Comparison of ENCODE assay signal across 38 cellular contexts in genomic region chr2:169230204-169230603, GRCh38.
"Had no signal": no experiment of that assay in that cellular context is flagged by ENCODE, and none has a peak within 500 bp of the region (broad histone marks: within the 10 kb centered on the region; RNA-seq: fewer than 3 reads in every experiment).

No MANE protein-coding gene starts in this region.

- DNase-seq: activated B cell treated with CpG ODN at 0.5 μM for 24 hours; activated CD4-positive, alpha-beta memory T cell treated with anti-CD3 and anti-CD28 coated beads for 36 hours; activated CD4-positive, alpha-beta T cell treated with anti-CD3 and anti-CD28 coated beads for 4 hours; activated CD4-positive, alpha-beta T cell treated with anti-CD3 and anti-CD28 coated beads, Interleukin-2, amount 10 ng/mL, durations not matched to agents 24 days and 14 days; activated CD4-positive, alpha-beta T cell treated with anti-CD3 and anti-CD28 coated beads, Interleukin-2, amount 50 U/mL, for 1 hour; activated CD4-positive, alpha-beta T cell treated with anti-CD3 and anti-CD28 coated beads, Interleukin-2, amount 50 U/mL, for 4 hours; activated CD4-positive, CD25-positive, alpha-beta regulatory T cell treated with anti-CD3 and anti-CD28 coated beads, Interleukin-2, amount 50 U/mL, for 72 hours; activated CD8-positive, alpha-beta memory T cell treated with anti-CD3 and anti-CD28 coated beads, Interleukin-2, amount 50 U/mL, for 4 hours; activated CD8-positive, alpha-beta T cell treated with anti-CD3 and anti-CD28 coated beads for 36 hours; activated effector memory CD4-positive, alpha-beta T cell treated with anti-CD3 and anti-CD28 coated beads, Interleukin-2, amount 50 U/mL, for 16 hours; activated gamma-delta T cell treated with Interleukin-2 at 50 U/mL for 16 hours; activated naive CD4-positive, alpha-beta T cell; activated naive CD4-positive, alpha-beta T cell treated with anti-CD3 and anti-CD28 coated beads for 36 hours; activated naive CD4-positive, alpha-beta T cell treated with anti-CD3 and anti-CD28 coated beads, Interleukin-2, amount 50 U/mL, for 16 hours; activated naive CD8-positive, alpha-beta T cell treated with anti-CD3 and anti-CD28 coated beads for 36 hours; activated T-cell treated with anti-CD3 and anti-CD28 coated beads for 4 hours; activated T-cell treated with anti-CD3 and anti-CD28 coated beads, Interleukin-2, amount 50 U/mL, for 1 hour; activated T-cell treated with anti-CD3 and anti-CD28 coated beads, Interleukin-2, amount 50 U/mL, for 4 hours; activated T-cell treated with anti-CD3 and anti-CD28 coated beads, Interleukin-2, amount 50 U/mL, for 72 hours; adrenal gland; amniotic stem cell; caudate nucleus; cerebellar nuclear complex; T-helper 1 cell; T-helper 2 cell; T-helper 9 cell had no signal

- ATAC-seq: activated CD8-positive, alpha-beta T cell treated with anti-CD3 and anti-CD28 coated beads for 36 hours; activated naive CD4-positive, alpha-beta T cell treated with anti-CD3 and anti-CD28 coated beads, Interleukin-2, amount 50 U/mL, for 72 hours; activated T-cell treated with anti-CD3 and anti-CD28 coated beads, Interleukin-2, amount 50 U/mL, for 4 hours; activated T-cell treated with anti-CD3 and anti-CD28 coated beads, Interleukin-2, amount 50 U/mL, for 72 hours; activated T-helper 17 cell treated with anti-CD3 and anti-CD28 coated beads, Interleukin-2, amount 50 U/mL, for 72 hours had no signal

- H3K27ac ChIP-seq: adrenal gland, ascending aorta, cardiac muscle cell, VCaP had no signal

- H3K27ac Mint-ChIP-seq: activated B cell treated with CpG ODN at 0.5 μM for 24 hours; activated CD4-positive, alpha-beta memory T cell treated with anti-CD3 and anti-CD28 coated beads for 36 hours; activated CD4-positive, alpha-beta T cell treated with anti-CD3 and anti-CD28 coated beads, Interleukin-2, amount 10 ng/mL, durations not matched to agents 24 days and 14 days; activated CD8-positive, alpha-beta T cell treated with anti-CD3 and anti-CD28 coated beads for 36 hours; activated naive CD4-positive, alpha-beta T cell treated with anti-CD3 and anti-CD28 coated beads for 36 hours; activated naive CD4-positive, alpha-beta T cell treated with anti-CD3 and anti-CD28 coated beads, Interleukin-2, amount 50 U/mL, for 72 hours; activated naive CD8-positive, alpha-beta T cell treated with anti-CD3 and anti-CD28 coated beads for 36 hours; activated T-cell treated with anti-CD3 and anti-CD28 coated beads, Interleukin-2, amount 50 U/mL, for 72 hours; activated T-helper 1 cell treated with anti-CD3 and anti-CD28 coated beads, Interleukin-12 subunit alpha, Interleukin-12 subunit beta, Interleukin-2, Interleukin-4 antibody, amounts not matched to agents 30 ng/mL and 10 ng/mL and 1 ng/mL, durations not matched to agents 14 hours and 24 hours and 36 hours; activated T-helper 17 cell treated with anti-CD3 and anti-CD28 coated beads, Interleukin-2, amount 50 U/mL, for 72 hours; brain; T-helper 1 cell treated with Interleukin-12 subunit alpha and Interleukin-12 subunit beta and Interleukin-4 antibody, amounts not matched to agents 30 μg/mL and 1 μg/mL, for 36 hours; T-helper 2 cell treated with Interferon-gamma antibody and Interleukin-4, amounts not matched to agents 5 μg/mL and 100 μg/mL, for 36 hours had no signal

- H3K9me3 Mint-ChIP-seq: activated B cell treated with CpG ODN at 0.5 μM for 24 hours; activated CD4-positive, alpha-beta memory T cell treated with anti-CD3 and anti-CD28 coated beads for 36 hours; activated CD4-positive, alpha-beta T cell treated with anti-CD3 and anti-CD28 coated beads, Interleukin-2, amount 10 ng/mL, durations not matched to agents 24 days and 14 days; activated CD8-positive, alpha-beta T cell treated with anti-CD3 and anti-CD28 coated beads for 36 hours; activated naive CD4-positive, alpha-beta T cell treated with anti-CD3 and anti-CD28 coated beads for 36 hours; activated naive CD4-positive, alpha-beta T cell treated with anti-CD3 and anti-CD28 coated beads, Interleukin-2, amount 50 U/mL, for 72 hours; activated naive CD8-positive, alpha-beta T cell treated with anti-CD3 and anti-CD28 coated beads for 36 hours; activated T-cell treated with anti-CD3 and anti-CD28 coated beads, Interleukin-2, amount 50 U/mL, for 4 hours; activated T-cell treated with anti-CD3 and anti-CD28 coated beads, Interleukin-2, amount 50 U/mL, for 72 hours; activated T-helper 1 cell treated with anti-CD3 and anti-CD28 coated beads, Interleukin-12 subunit alpha, Interleukin-12 subunit beta, Interleukin-2, Interleukin-4 antibody, amounts not matched to agents 30 ng/mL and 10 ng/mL and 1 ng/mL, durations not matched to agents 14 hours and 24 hours and 36 hours; activated T-helper 17 cell treated with anti-CD3 and anti-CD28 coated beads, Interleukin-2, amount 50 U/mL, for 72 hours; brain; central memory CD8-positive, alpha-beta T cell; T-helper 1 cell treated with Interleukin-12 subunit alpha and Interleukin-12 subunit beta and Interleukin-4 antibody, amounts not matched to agents 30 μg/mL and 1 μg/mL, for 36 hours; T-helper 2 cell treated with Interferon-gamma antibody and Interleukin-4, amounts not matched to agents 5 μg/mL and 100 μg/mL, for 36 hours had no signal

- H3K27me3 Mint-ChIP-seq: activated B cell treated with CpG ODN at 0.5 μM for 24 hours, brain had no signal

- FAIRE-seq: bronchial epithelial cell, TTC549 had no signal

- H3K36me3 ChIP-seq: adrenal gland, ascending aorta, cardiac muscle cell had no signal

- H3K4me1 Mint-ChIP-seq: activated B cell treated with CpG ODN at 0.5 μM for 24 hours; activated CD4-positive, alpha-beta T cell treated with anti-CD3 and anti-CD28 coated beads, Interleukin-2, amount 10 ng/mL, durations not matched to agents 24 days and 14 days; activated naive CD8-positive, alpha-beta T cell treated with anti-CD3 and anti-CD28 coated beads for 36 hours; activated T-helper 17 cell treated with anti-CD3 and anti-CD28 coated beads, Interleukin-2, amount 50 U/mL, for 72 hours; brain; central memory CD8-positive, alpha-beta T cell had no signal

- H3K36me3 Mint-ChIP-seq: activated CD4-positive, alpha-beta memory T cell treated with anti-CD3 and anti-CD28 coated beads for 36 hours; activated naive CD4-positive, alpha-beta T cell treated with anti-CD3 and anti-CD28 coated beads, Interleukin-2, amount 50 U/mL, for 72 hours; activated naive CD8-positive, alpha-beta T cell treated with anti-CD3 and anti-CD28 coated beads for 36 hours had no signal

- H3K9me3 ChIP-seq: adrenal gland, ascending aorta had no signal

- H3K27me3 ChIP-seq: adrenal gland, ascending aorta, cardiac muscle cell had no signal

- H3K4me3 Mint-ChIP-seq: activated B cell treated with CpG ODN at 0.5 μM for 24 hours; activated CD4-positive, alpha-beta memory T cell treated with anti-CD3 and anti-CD28 coated beads for 36 hours; activated CD4-positive, alpha-beta T cell treated with anti-CD3 and anti-CD28 coated beads, Interleukin-2, amount 10 ng/mL, durations not matched to agents 24 days and 14 days; activated CD8-positive, alpha-beta T cell treated with anti-CD3 and anti-CD28 coated beads for 36 hours; activated naive CD4-positive, alpha-beta T cell treated with anti-CD3 and anti-CD28 coated beads for 36 hours; activated naive CD8-positive, alpha-beta T cell treated with anti-CD3 and anti-CD28 coated beads for 36 hours; activated T-cell treated with anti-CD3 and anti-CD28 coated beads, Interleukin-2, amount 50 U/mL, for 4 hours; activated T-cell treated with anti-CD3 and anti-CD28 coated beads, Interleukin-2, amount 50 U/mL, for 72 hours; activated T-helper 1 cell treated with anti-CD3 and anti-CD28 coated beads, Interleukin-12 subunit alpha, Interleukin-12 subunit beta, Interleukin-2, Interleukin-4 antibody, amounts not matched to agents 30 ng/mL and 10 ng/mL and 1 ng/mL, durations not matched to agents 14 hours and 24 hours and 36 hours; activated T-helper 17 cell treated with anti-CD3 and anti-CD28 coated beads, Interleukin-2, amount 50 U/mL, for 72 hours; brain; central memory CD8-positive, alpha-beta T cell; T-helper 1 cell treated with Interleukin-12 subunit alpha and Interleukin-12 subunit beta and Interleukin-4 antibody, amounts not matched to agents 30 μg/mL and 1 μg/mL, for 36 hours; T-helper 2 cell treated with Interferon-gamma antibody and Interleukin-4, amounts not matched to agents 5 μg/mL and 100 μg/mL, for 36 hours had no signal

- H3K4me1 ChIP-seq: adrenal gland, ascending aorta had no signal

- H3K4me3 ChIP-seq: adrenal gland, ascending aorta, cardiac muscle cell had no signal
